8 cellular contexts compared by ENCODE assay signal in the genomic region with DNA sequence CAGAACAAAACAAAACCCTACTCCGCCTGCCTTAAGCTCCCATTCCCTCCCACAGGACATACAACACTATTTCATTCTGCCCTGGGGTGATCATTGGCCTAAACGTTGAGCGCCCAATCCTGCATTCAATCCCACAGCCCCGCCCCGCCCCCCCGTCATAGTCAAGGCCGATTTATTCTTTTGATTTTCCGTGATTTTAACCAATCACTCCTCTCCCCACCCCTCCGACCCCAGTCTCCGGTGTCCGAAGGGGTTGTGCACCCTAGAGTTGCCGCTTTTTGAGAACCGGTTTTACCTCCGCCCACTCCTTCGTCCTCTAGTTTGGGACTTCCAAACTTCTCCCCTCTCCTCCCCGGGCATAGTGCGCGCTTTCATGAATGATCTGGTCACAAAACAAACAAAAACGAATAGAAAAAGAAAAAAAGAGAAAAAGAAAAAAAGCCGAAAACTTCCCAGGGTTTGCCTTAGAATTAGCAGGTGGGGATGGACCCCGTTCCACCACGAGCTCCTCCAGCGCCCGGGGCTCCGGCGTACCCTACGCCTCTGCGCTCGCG. TPM values are rescaled to one million over a fixed set of nuclear protein-coding genes. Genes with fewer than 3 reads are reported as not detected.
DNase-seq lines count a peak whose midpoint lies in the region; ATAC-seq, FAIRE-seq and TF ChIP-seq lines count a peak whose summit lies in the region.

No MANE protein-coding gene starts in this region.

- H3K9ac ChIP-seq in Karpas-422 (ENCODE audit: low read length) (peak overlapping the region; percentile 71), astrocyte (ENCODE audit: low read length) (peak overlapping the region; percentile 91)

- no peak for FAIRE-seq in astrocyte (lab: Jason Lieb, UNC)

- H3K79me2 ChIP-seq in Karpas-422 (ENCODE audit: low read length) (peaks cover 21% of the 10 kb centered on the region), astrocyte (ENCODE audit: insufficient read depth, low read length) (peaks cover 21% of the 10 kb centered on the region)

- TF ChIP-seq CTCF in astrocyte (IDR thresholded peaks at IDR 0.05; ENCODE audit: insufficient read depth, low read depth, low read length), result no peak

- peaks cover 4% of the 10 kb centered on the region; the same call in 1 of the 2 replicates for H3K36me3 ChIP-seq in Karpas-422 (ENCODE audit: insufficient read depth, low read length)
- peaks cover 3% of the 10 kb centered on the region for H3K36me3 ChIP-seq in astrocyte (ENCODE audit: insufficient read depth, low read length)

- ATAC-seq in GM21526 (IDR thresholded peaks at IDR 0.05; ENCODE audit: low FRiP score, unreplicated experiment) (peak; percentile 4), sciatic nerve (peak; percentile 60), HG03571 (IDR thresholded peaks at IDR 0.05; ENCODE audit: unreplicated experiment) (no peak)

- H3K9me3 ChIP-seq in Karpas-422 (ENCODE audit: low read length), result no peaks in the 10 kb centered on the region
- H3K9me3 ChIP-seq in astrocyte (ENCODE audit: insufficient read depth, low read depth, low read length), result no peaks in the 10 kb centered on the region

- DNase-seq in GM03348 (ENCODE audit: low spot score), result peak; percentile 69
- DNase-seq in Karpas-422, result peak; percentile 72
- DNase-seq in astrocyte (ENCODE audit: low read depth), result peak; percentile 31
- DNase-seq in hypothalamus (lab: John Stamatoyannopoulos, UW), result peak in 26 of 51 donors; percentile 0 to 43 (median 16)
- DNase-seq in sciatic nerve (ENCODE audit: low spot score), result peak; percentile 61
- no peak for DNase-seq in COLO668 (lab: John Stamatoyannopoulos, UW; ENCODE audit: unreplicated experiment)

- H3K27ac Mint-ChIP-seq in astrocyte (ENCODE audit: unreplicated experiment), result peak overlapping the region; percentile 98

- H3K9me2 ChIP-seq in Karpas-422 (replicated peaks; ENCODE audit: insufficient read depth, low read length), result no peaks in the 10 kb centered on the region

- no peaks in the 10 kb centered on the region for H3K36me3 Mint-ChIP-seq in astrocyte (ENCODE audit: low read depth, unreplicated experiment)

- no peaks in the 10 kb centered on the region for H4K20me1 ChIP-seq in Karpas-422 (ENCODE audit: insufficient read depth, low read depth, low read length)
- H4K20me1 ChIP-seq in astrocyte (ENCODE audit: insufficient read depth, low read length), result peaks cover 14% of the 10 kb centered on the region

- peak overlapping the region; percentile 76 for H3K4me3 ChIP-seq in Karpas-422 (ENCODE audit: low read length)
- H3K4me3 ChIP-seq in astrocyte (ENCODE audit: insufficient read depth, low read depth, low read length), result peak overlapping the region; percentile 72

- H3K4me2 ChIP-seq in Karpas-422 (ENCODE audit: low read depth, low read length, poor library complexity, severe bottlenecking), result peak overlapping the region; percentile 91
- peak overlapping the region; percentile 86 for H3K4me2 ChIP-seq in astrocyte (ENCODE audit: low read length)

- intact Hi-C loops in sciatic nerve (cut with DNase I), result no loop called here

- H3K4me1 Mint-ChIP-seq in astrocyte (ENCODE audit: low read depth, unreplicated experiment), result peaks cover 7% of the 10 kb centered on the region

- H3K27me3 Mint-ChIP-seq in astrocyte (ENCODE audit: low read depth, unreplicated experiment), result no peaks in the 10 kb centered on the region

- no peaks in the 10 kb centered on the region for H3K27me3 ChIP-seq in Karpas-422 (ENCODE audit: low read length)
- H3K27me3 ChIP-seq in astrocyte (ENCODE audit: insufficient read depth, low read length), result no peaks in the 10 kb centered on the region

- H3K9me3 Mint-ChIP-seq in astrocyte (ENCODE audit: unreplicated experiment), result no peaks in the 10 kb centered on the region

- H3K27ac ChIP-seq in Karpas-422 (ENCODE audit: low read length), result peak overlapping the region; percentile 72
- H3K27ac ChIP-seq in astrocyte (ENCODE audit: low read depth, low read length), result peak overlapping the region; percentile 75

- H2AFZ ChIP-seq in Karpas-422 (ENCODE audit: low read length) (peak overlapping the region; percentile 67; the same call in 1 of the 2 replicates), astrocyte (ENCODE audit: low read depth, low read length) (peak overlapping the region; percentile 60)

- H3K4me3 Mint-ChIP-seq in astrocyte (ENCODE audit: unreplicated experiment), result peak overlapping the region; percentile 94

- H3K4me1 ChIP-seq in Karpas-422 (ENCODE audit: low read length), result peaks cover 42% of the 10 kb centered on the region
- no peaks in the 10 kb centered on the region for H3K4me1 ChIP-seq in astrocyte (ENCODE audit: insufficient read depth, low read length)

RNA-seq across cellular contexts. Expression of gene UBE2A, which starts 0.4 kb away (rescaled TPM):
- total RNA-seq in Karpas-422 (2014; rRNA removed; shearing (Covaris generic); ENCODE audit: low replicate concordance), result 43.0 and 54.7 TPM in 2 replicates
- 75.9 and 78.9 TPM in 2 replicates for total RNA-seq in astrocyte
- total RNA-seq in sciatic nerve, result 47.6 TPM

RNA-seq across cellular contexts. Expression of gene STEEP1, which starts 8.7 kb away (rescaled TPM):
- 36.7 and 44.0 TPM in 2 replicates for total RNA-seq in Karpas-422 (2014; rRNA removed; shearing (Covaris generic); ENCODE audit: low replicate concordance)
- total RNA-seq in astrocyte (19.2 and 22.1 TPM in 2 replicates), sciatic nerve (21.3 TPM)

RNA-seq across cellular contexts. Expression of gene NKRF, which starts 32.3 kb away (rescaled TPM):
- total RNA-seq in Karpas-422 (2014; rRNA removed; shearing (Covaris generic); ENCODE audit: low replicate concordance), result 10.1 and 18.0 TPM in 2 replicates
- 10.8 and 11.6 TPM in 2 replicates for total RNA-seq in astrocyte
- 9.8 TPM for total RNA-seq in sciatic nerve
